In the genomic region with DNA sequence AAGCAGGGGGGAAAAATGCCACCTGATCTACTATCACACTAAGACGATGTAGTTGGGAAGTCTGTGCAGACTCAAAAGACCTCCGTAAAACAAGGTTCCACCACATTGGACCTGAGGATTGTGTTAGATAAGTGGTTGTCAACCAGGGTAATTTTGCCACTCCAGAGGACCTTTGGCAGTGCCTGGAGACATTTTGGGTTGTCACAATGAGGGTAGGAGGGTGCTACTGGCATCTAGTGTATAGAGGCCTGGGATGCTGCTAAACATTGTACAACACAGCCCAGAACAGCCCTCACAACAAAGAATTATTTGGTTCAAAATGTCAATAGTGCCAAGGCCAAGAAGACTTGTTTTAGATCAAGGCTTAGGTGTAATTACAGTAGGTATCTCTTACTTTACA, we compare ENCODE assay signal across 19 cellular contexts. TPM values are rescaled to one million over a fixed set of nuclear protein-coding genes. Genes with fewer than 3 reads are reported as not detected.
DNase-seq lines count a peak whose midpoint lies in the region; ATAC-seq and TF ChIP-seq lines count a peak whose summit lies in the region.
"Had no signal": no experiment of that assay in that cellular context is flagged by ENCODE, and none has a peak within 500 bp of the region (broad histone marks: within the 10 kb centered on the region; RNA-seq: fewer than 3 reads in every experiment).

No MANE protein-coding gene starts in this region.

- intact Hi-C loops in activated CD4-positive, alpha-beta memory T cell treated with anti-CD3 and anti-CD28 coated beads for 36 hours (cut with micrococcal nuclease): loop anchor here (1.0 to 10.0 kb wide), 4 partner anchors 61 to 883 kb away; partner anchors contain the start of gene CD96

- H4K20me1 ChIP-seq in BLaER1 treated with 17β-estradiol and CSF1 and Interleukin-3, amounts not matched to agents 10 nM and 100 nM: no peaks in the 10 kb centered on the region
- H4K20me1 ChIP-seq in DND-41 (ENCODE audit: insufficient read depth, low read length): no peaks in the 10 kb centered on the region; the same call in 1 of the 2 replicates

- H3K4me2 ChIP-seq in BLaER1 treated with 17β-estradiol and CSF1 and Interleukin-3, amounts not matched to agents 10 nM and 100 nM: peak overlapping the region in 9 of 11 experiments; percentile 8 to 61 (median 49); a peak in 15 of 22 replicates
- peak overlapping the region; percentile 66 for H3K4me2 ChIP-seq in DND-41 (ENCODE audit: insufficient read depth, low read length)
- H3K4me2 ChIP-seq: GM23338, KMS-11 had no signal

- H3K36me3 Mint-ChIP-seq in activated CD4-positive, alpha-beta memory T cell treated with anti-CD3 and anti-CD28 coated beads for 36 hours: peaks cover 40% of the 10 kb centered on the region
- H3K36me3 Mint-ChIP-seq: naive B cell had no signal

- DNase-seq in DND-41 (no peak), foreskin keratinocyte (no peak), BE2C (no peak), NCI-H69 (lab: John Stamatoyannopoulos, UW) (no peak)
- no peak for DNase-seq in activated CD4-positive, alpha-beta memory T cell treated with anti-CD3 and anti-CD28 coated beads for 36 hours
- DNase-seq: activated CD4-positive, alpha-beta T cell treated with anti-CD3 and anti-CD28 coated beads for 1 hour; activated gamma-delta T cell; psoas muscle; Right ventricle myocardium superior; substantia nigra had no signal

- H3K9ac ChIP-seq in BLaER1 treated with 17β-estradiol and CSF1 and Interleukin-3, amounts not matched to agents 10 nM and 100 nM: no peak overlapping the region
- 0 out of 2 replicates have a peak overlapping the region, but pooled peaks have one; percentile 19 for H3K9ac ChIP-seq in DND-41 (ENCODE audit: low read depth, low read length)
- H3K9ac ChIP-seq: KMS-11 had no signal

- peak overlapping the region in 4 of 11 experiments; percentile 1 to 53 (median 24); a peak in 3 of 22 replicates for H3K27ac ChIP-seq in BLaER1 treated with 17β-estradiol and CSF1 and Interleukin-3, amounts not matched to agents 10 nM and 100 nM
- peak overlapping the region; percentile 71 for H3K27ac ChIP-seq in DND-41 (ENCODE audit: low read length)
- peak overlapping the region; percentile 47 for H3K27ac ChIP-seq in foreskin keratinocyte
- H3K27ac ChIP-seq: cardiac muscle cell, KMS-11, psoas muscle had no signal

- peaks cover 0 to 14% (median 2%) of the 10 kb centered on the region in 11 experiments; a peak in 5 of 22 replicates for H3K9me3 ChIP-seq in BLaER1 treated with 17β-estradiol and CSF1 and Interleukin-3, amounts not matched to agents 10 nM and 100 nM (replicated peaks in 1 of 11)
- no peaks in the 10 kb centered on the region for H3K9me3 ChIP-seq in DND-41 (ENCODE audit: insufficient read depth, low read length, severe bottlenecking)
- no peaks in the 10 kb centered on the region; the same call in 1 of the 2 replicates for H3K9me3 ChIP-seq in BE2C
- H3K9me3 ChIP-seq: psoas muscle had no signal

- H3K79me2 ChIP-seq in DND-41 (ENCODE audit: insufficient read depth, low read length): 0 out of 2 replicates have a peak, but pooled peaks cover 2% of the 10 kb centered on the region

- peak; percentile 27 for ATAC-seq in DND-41 (ENCODE audit: insufficient read depth, low read depth)
- ATAC-seq in foreskin keratinocyte: no peak
- ATAC-seq in HG03442 (IDR thresholded peaks at IDR 0.05; ENCODE audit: unreplicated experiment): no peak
- ATAC-seq in GM18873 (IDR thresholded peaks at IDR 0.05; ENCODE audit: low FRiP score, unreplicated experiment): no peak
- ATAC-seq: GM23338, psoas muscle had no signal

- H3K36me3 ChIP-seq in BLaER1 treated with 17β-estradiol and CSF1 and Interleukin-3, amounts not matched to agents 10 nM and 100 nM: peaks cover 0 to 70% (median 45%) of the 10 kb centered on the region in 11 experiments; a peak in 13 of 22 replicates
- H3K36me3 ChIP-seq in DND-41 (ENCODE audit: insufficient read depth, low read length) (peaks cover 83% of the 10 kb centered on the region), BE2C (no peaks in the 10 kb centered on the region)
- H3K36me3 ChIP-seq: cardiac muscle cell had no signal

- H3K27me3 Mint-ChIP-seq in activated CD4-positive, alpha-beta memory T cell treated with anti-CD3 and anti-CD28 coated beads for 36 hours: no peaks in the 10 kb centered on the region
- H3K27me3 Mint-ChIP-seq: naive B cell had no signal

- CTCF ChIA-PET in activated CD4-positive, alpha-beta memory T cell treated with anti-CD3 and anti-CD28 coated beads for 36 hours (lab: Charles Lee): interaction anchor here (0.8 to 1.8 kb wide), 5 partner anchors 14 to 404 kb away, joined by 3 to 8 read pairs (median 4); partner anchors contain the start of gene ZBED2

- TF ChIP-seq CTCF in DND-41 (IDR thresholded peaks at IDR 0.05; ENCODE audit: borderline replicate concordance, extremely low read depth, low read length, poor library complexity, severe bottlenecking) (no peak), foreskin keratinocyte (conservative IDR thresholded peaks at IDR 0.05) (no peak), BE2C (IDR thresholded peaks at IDR 0.05; ENCODE audit: low read depth, low read length) (no peak)

- peak overlapping the region; percentile 92 for H3K27ac Mint-ChIP-seq in activated CD4-positive, alpha-beta memory T cell treated with anti-CD3 and anti-CD28 coated beads for 36 hours
- H3K27ac Mint-ChIP-seq: GM23338 had no signal

- H3K9me3 Mint-ChIP-seq in activated CD4-positive, alpha-beta memory T cell treated with anti-CD3 and anti-CD28 coated beads for 36 hours: no peaks in the 10 kb centered on the region
- H3K9me3 Mint-ChIP-seq: GM23338, naive B cell had no signal

- POLR2A ChIA-PET in activated CD4-positive, alpha-beta memory T cell treated with anti-CD3 and anti-CD28 coated beads for 36 hours (lab: Charles Lee): interaction anchor here (0.6 to 2.5 kb wide), 11 partner anchors 8 to 1803 kb away, joined by 3 to 52 read pairs (median 6); partner anchors contain the start of genes ABHD10, CD96 and ZBED2

- no peaks in the 10 kb centered on the region for H3K27me3 ChIP-seq in BLaER1 treated with 17β-estradiol and CSF1 and Interleukin-3, amounts not matched to agents 10 nM and 100 nM
- H3K27me3 ChIP-seq in DND-41 (ENCODE audit: insufficient read depth, low read length, poor library complexity): no peaks in the 10 kb centered on the region
- H3K27me3 ChIP-seq in foreskin keratinocyte: no peaks in the 10 kb centered on the region
- H3K27me3 ChIP-seq in BE2C: 0 out of 2 replicates have a peak, but pooled peaks cover 5% of the 10 kb centered on the region
- H3K27me3 ChIP-seq: cardiac muscle cell had no signal

- no peak overlapping the region for H3K4me3 ChIP-seq in BLaER1 treated with 17β-estradiol and CSF1 and Interleukin-3, amounts not matched to agents 10 nM and 100 nM
- H3K4me3 ChIP-seq in DND-41 (ENCODE audit: low read depth in 1 of 2, low read length in 2 of 2): peak overlapping the region in 1 of 2 experiments; percentile 30; a peak in 2 of 4 replicates
- H3K4me3 ChIP-seq in BE2C (ENCODE audit: low read depth, low read length): no peak overlapping the region
- H3K4me3 ChIP-seq: cardiac muscle cell, GM23338, psoas muscle had no signal

- H2AFZ ChIP-seq in DND-41 (ENCODE audit: low read depth, low read length): no peak overlapping the region
- H2AFZ ChIP-seq: GM23338 had no signal

- H3K4me3 Mint-ChIP-seq in activated CD4-positive, alpha-beta memory T cell treated with anti-CD3 and anti-CD28 coated beads for 36 hours: peak overlapping the region; percentile 50
- H3K4me3 Mint-ChIP-seq: GM23338 had no signal

- peaks cover 96% of the 10 kb centered on the region for H3K4me1 Mint-ChIP-seq in activated CD4-positive, alpha-beta memory T cell treated with anti-CD3 and anti-CD28 coated beads for 36 hours (ENCODE audit: low read depth)

- peaks cover 0 to 16% (median 14%) of the 10 kb centered on the region in 10 experiments; a peak in 16 of 20 replicates for H3K4me1 ChIP-seq in BLaER1 treated with 17β-estradiol and CSF1 and Interleukin-3, amounts not matched to agents 10 nM and 100 nM
- peaks cover 47% of the 10 kb centered on the region for H3K4me1 ChIP-seq in DND-41 (ENCODE audit: insufficient read depth, low read length)
- H3K4me1 ChIP-seq in foreskin keratinocyte: peaks cover 38% of the 10 kb centered on the region
- no peaks in the 10 kb centered on the region for H3K4me1 ChIP-seq in BE2C
- H3K4me1 ChIP-seq: psoas muscle had no signal

RNA-seq across cellular contexts. Expression of gene ZBED2, which starts 14.6 kb away (rescaled TPM):
- total RNA-seq in activated CD4-positive, alpha-beta memory T cell treated with anti-CD3 and anti-CD28 coated beads for 36 hours: 100 to 1,000 TPM; 609 to 610 TPM
- total RNA-seq in foreskin keratinocyte: 108 and 112 TPM in 2 replicates
- polyA plus RNA-seq in foreskin keratinocyte: 93.0 and 101 TPM in 2 replicates
- polyA plus RNA-seq in BE2C (2012; ENCODE audit: insufficient read depth, insufficient read length, low read depth): not detected
- total RNA-seq: cardiac muscle cell, GM23338, liver, psoas muscle, Right ventricle myocardium superior had no signal
- polyA plus RNA-seq: BJ, cardiac muscle cell, GM23338, liver, psoas muscle had no signal
